ENCODE assay signal across 1 cellular context in the genomic region with DNA sequence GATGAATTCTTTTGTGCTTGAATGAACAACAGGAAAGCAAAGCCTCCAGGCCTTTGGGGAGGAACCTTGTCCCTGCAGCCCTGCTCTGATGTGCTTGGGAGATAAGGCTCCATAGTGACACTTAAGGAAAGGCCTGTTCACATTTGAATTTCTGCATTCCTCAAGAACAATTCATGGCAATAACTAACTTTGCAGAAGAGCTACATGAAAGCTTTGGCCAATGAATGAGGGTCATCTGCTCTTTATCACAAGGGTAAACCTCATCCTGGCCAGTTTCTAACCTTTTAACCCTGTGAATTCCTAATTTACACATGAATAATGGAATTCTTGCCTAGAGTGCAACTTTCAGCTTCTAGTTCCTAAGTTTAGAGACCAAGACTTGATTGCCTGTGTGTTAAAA.
TF ChIP-seq lines count a peak whose summit lies in the region.

No MANE protein-coding gene starts in this region.

TF ChIP-seq in HepG2, 621 proteins besides CTCF, POLR2A, EP300 and RAD21 (continued from another document):
- TF ChIP-seq, protein P1, sequence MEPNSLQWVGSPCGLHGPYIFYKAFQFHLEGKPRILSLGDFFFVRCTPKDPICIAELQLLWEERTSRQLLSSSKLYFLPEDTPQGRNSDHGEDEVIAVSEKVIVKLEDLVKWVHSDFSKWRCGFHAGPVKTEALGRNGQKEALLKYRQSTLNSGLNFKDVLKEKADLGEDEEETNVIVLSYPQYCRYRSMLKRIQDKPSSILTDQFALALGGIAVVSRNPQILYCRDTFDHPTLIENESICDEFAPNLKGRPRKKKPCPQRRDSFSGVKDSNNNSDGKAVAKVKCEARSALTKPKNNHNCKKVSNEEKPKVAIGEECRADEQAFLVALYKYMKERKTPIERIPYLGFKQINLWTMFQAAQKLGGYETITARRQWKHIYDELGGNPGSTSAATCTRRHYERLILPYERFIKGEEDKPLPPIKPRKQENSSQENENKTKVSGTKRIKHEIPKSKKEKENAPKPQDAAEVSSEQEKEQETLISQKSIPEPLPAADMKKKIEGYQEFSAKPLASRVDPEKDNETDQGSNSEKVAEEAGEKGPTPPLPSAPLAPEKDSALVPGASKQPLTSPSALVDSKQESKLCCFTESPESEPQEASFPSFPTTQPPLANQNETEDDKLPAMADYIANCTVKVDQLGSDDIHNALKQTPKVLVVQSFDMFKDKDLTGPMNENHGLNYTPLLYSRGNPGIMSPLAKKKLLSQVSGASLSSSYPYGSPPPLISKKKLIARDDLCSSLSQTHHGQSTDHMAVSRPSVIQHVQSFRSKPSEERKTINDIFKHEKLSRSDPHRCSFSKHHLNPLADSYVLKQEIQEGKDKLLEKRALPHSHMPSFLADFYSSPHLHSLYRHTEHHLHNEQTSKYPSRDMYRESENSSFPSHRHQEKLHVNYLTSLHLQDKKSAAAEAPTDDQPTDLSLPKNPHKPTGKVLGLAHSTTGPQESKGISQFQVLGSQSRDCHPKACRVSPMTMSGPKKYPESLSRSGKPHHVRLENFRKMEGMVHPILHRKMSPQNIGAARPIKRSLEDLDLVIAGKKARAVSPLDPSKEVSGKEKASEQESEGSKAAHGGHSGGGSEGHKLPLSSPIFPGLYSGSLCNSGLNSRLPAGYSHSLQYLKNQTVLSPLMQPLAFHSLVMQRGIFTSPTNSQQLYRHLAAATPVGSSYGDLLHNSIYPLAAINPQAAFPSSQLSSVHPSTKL (CRISPR knock-in tag; IDR thresholded peaks at IDR 0.05), result no peak
